8 cellular contexts compared by ENCODE assay signal in genomic region chr5:157731272-157732129, GRCh38. TPM values are rescaled to one million over a fixed set of nuclear protein-coding genes. Genes with fewer than 3 reads are reported as not detected.
DNase-seq lines count a peak whose midpoint lies in the region; ATAC-seq and TF ChIP-seq lines count a peak whose summit lies in the region.

TSS of gene THG1L (plus strand) at chr5:157731420. CDS start at chr5:157731441, 21 bp downstream.

- peaks cover 25% of the 10 kb centered on the region for H3K36me3 Mint-ChIP-seq in activated CD4-positive, alpha-beta T cell treated with anti-CD3 and anti-CD28 coated beads for 36 hours (ENCODE audit: low read depth)

- H3K4me3 Mint-ChIP-seq in activated CD4-positive, alpha-beta T cell treated with anti-CD3 and anti-CD28 coated beads for 36 hours = peak within 1 kb of the TSS; percentile 86

- intact Hi-C loops in activated CD4-positive, alpha-beta T cell treated with anti-CD3 and anti-CD28 coated beads for 36 hours (cut with DNase I, micrococcal nuclease) = loop anchor here (1.0 to 5.0 kb wide), 8 partner anchors 12 to 574 kb away; partner anchors contain the start of gene LSM11 (in 2 of the 2)

- no peak for TF ChIP-seq CTCF in choroid plexus epithelial cell (conservative IDR thresholded peaks at IDR 0.05; ENCODE audit: low read depth, low read length)

- CTCF ChIA-PET in activated CD4-positive, alpha-beta T cell treated with anti-CD3 and anti-CD28 coated beads for 36 hours (lab: Charles Lee) = interaction anchor here (0.6 to 2.8 kb wide), 8 partner anchors 11 to 361 kb away, joined by 3 to 23 read pairs (median 4); partner anchors contain the start of gene LSM11

- POLR2A ChIA-PET in activated CD4-positive, alpha-beta T cell treated with anti-CD3 and anti-CD28 coated beads for 36 hours (lab: Charles Lee) = interaction anchor here (0.6 to 1.4 kb wide), 7 partner anchors 11 to 589 kb away, joined by 3 to 12 read pairs (median 5); partner anchors contain the start of genes LSM11 and MED7

- no peaks in the 10 kb centered on the region for H3K9me3 Mint-ChIP-seq in activated CD4-positive, alpha-beta T cell treated with anti-CD3 and anti-CD28 coated beads for 36 hours (ENCODE audit: low read depth)

- H3K4me1 Mint-ChIP-seq in activated CD4-positive, alpha-beta T cell treated with anti-CD3 and anti-CD28 coated beads for 36 hours = peaks cover 27% of the 10 kb centered on the region

- H3K27me3 Mint-ChIP-seq in activated CD4-positive, alpha-beta T cell treated with anti-CD3 and anti-CD28 coated beads for 36 hours = no peaks in the 10 kb centered on the region

- peak within 1 kb of the TSS; percentile 96 for H3K4me3 ChIP-seq in choroid plexus epithelial cell (ENCODE audit: low read depth, low read length)

- peak; percentile 92 for ATAC-seq in HG03442 (IDR thresholded peaks at IDR 0.05; ENCODE audit: unreplicated experiment)
- ATAC-seq in activated CD4-positive, alpha-beta T cell treated with anti-CD3 and anti-CD28 coated beads for 36 hours = peak; percentile 95

- H3K27ac Mint-ChIP-seq in activated CD4-positive, alpha-beta T cell treated with anti-CD3 and anti-CD28 coated beads for 36 hours = peak within 1 kb of the TSS; percentile 96

- DNase-seq in Ammon's horn (ENCODE audit: low spot score) (peak; percentile 100), GM19238 (ENCODE audit: insufficient read length, low spot score) (peak; percentile 86), NCI-H524 (lab: John Stamatoyannopoulos, UW) (peak; percentile 95 to 96), choroid plexus epithelial cell (ENCODE audit: low read depth) (peak; percentile 99), kidney glomerular epithelial cell (lab: John Stamatoyannopoulos, UW) (peak; percentile 98)
- peak; percentile 99 for DNase-seq in activated CD4-positive, alpha-beta T cell treated with anti-CD3 and anti-CD28 coated beads for 36 hours
- DNase-seq in stimulated activated CD4-positive, alpha-beta T cell treated with anti-CD3 and anti-CD28 coated beads, Interleukin-1b, Interleukin-23, amount 100 ng/mL, for 1 hour (ENCODE audit: low read depth in 2 of 2) = peak; percentile 93 to 98

RNA-seq across cellular contexts. Expression of gene THG1L, which starts in this region (rescaled TPM):
- total RNA-seq in activated CD4-positive, alpha-beta T cell treated with anti-CD3 and anti-CD28 coated beads for 36 hours = 10 to 100 TPM; 29.9 to 33.8 TPM

Comparison
In these comparisons a context has a peak if more than half of its experiments do, and no peak if none do; other contexts are left out.
1. Peak in every context shown above with its lines: DNase-seq, ATAC-seq and H3K4me3 ChIP-seq.